ENCODE assay signal across 8 cellular contexts in the genomic region with DNA sequence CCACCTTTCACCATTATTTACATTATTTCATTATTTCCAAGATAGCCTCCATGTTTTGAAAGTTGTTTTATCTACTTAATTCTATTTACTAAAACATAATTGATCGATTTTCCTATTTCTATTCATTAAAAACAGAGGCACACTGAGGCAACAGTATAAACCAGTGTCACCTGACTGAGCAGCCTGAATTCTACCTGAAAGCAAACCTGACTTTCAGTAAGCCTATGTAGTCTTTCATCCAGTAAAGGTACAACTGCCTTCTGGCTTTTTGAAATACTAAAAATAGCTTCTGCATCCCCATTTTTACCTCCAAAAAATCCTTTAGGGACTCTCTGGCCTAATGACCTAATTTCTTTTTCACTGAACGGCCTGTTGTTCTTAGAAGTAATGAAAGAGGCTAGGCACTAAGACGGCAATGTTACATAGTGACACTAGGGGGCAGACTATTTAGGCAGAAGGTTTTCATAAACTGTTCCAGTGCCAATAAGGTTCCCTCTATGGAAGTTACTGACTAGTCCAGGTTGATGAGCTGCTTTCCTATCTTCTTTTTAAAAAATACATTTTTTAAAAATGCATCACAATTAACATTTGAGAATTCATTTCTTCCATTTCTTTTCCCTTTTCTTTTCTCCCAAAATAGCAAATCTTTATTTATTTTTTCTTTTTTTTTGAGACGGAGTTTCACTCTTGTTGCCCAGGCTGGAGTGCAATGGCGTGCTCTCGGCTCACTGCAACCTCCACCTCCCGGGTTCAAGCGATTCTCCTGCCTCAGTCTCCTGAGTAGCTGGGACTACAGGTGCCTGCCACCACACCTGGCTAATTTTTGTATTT. TPM values are rescaled to one million over a fixed set of nuclear protein-coding genes. Genes with fewer than 3 reads are reported as not detected.
DNase-seq lines count a peak whose midpoint lies in the region; ATAC-seq, FAIRE-seq and TF ChIP-seq lines count a peak whose summit lies in the region.

No MANE protein-coding gene starts in this region.

- no peaks in the 10 kb centered on the region for H3K27me3 Mint-ChIP-seq in activated T-cell treated with anti-CD3 and anti-CD28 coated beads, Interleukin-2, amount 50 U/mL, for 72 hours (ENCODE audit: low read depth)

- H3K27me3 ChIP-seq in Panc1 (ENCODE audit: control insufficient read depth, insufficient read depth, low read length) (no peaks in the 10 kb centered on the region), colonic mucosa (no peaks in the 10 kb centered on the region), lower lobe of right lung (ENCODE audit: low read depth) (no peaks in the 10 kb centered on the region)

- H3K4me1 ChIP-seq in Panc1 (ENCODE audit: control insufficient read depth, insufficient read depth, low read length) = no peaks in the 10 kb centered on the region
- H3K4me1 ChIP-seq in colonic mucosa = no peaks in the 10 kb centered on the region
- H3K4me1 ChIP-seq in lower lobe of right lung = no peaks in the 10 kb centered on the region

- no peaks in the 10 kb centered on the region for H3K9me3 ChIP-seq in Panc1 (ENCODE audit: control insufficient read depth, insufficient read depth, low read depth, low read length)
- no peaks in the 10 kb centered on the region for H3K9me3 ChIP-seq in colonic mucosa
- no peaks in the 10 kb centered on the region for H3K9me3 ChIP-seq in lower lobe of right lung

- CTCF ChIA-PET in Panc1 (lab: Charles Lee) = interaction anchor here (0.5 to 2.1 kb wide), 4 partner anchors 62 to 275 kb away, joined by 5 to 11 read pairs (median 8); no protein-coding TSS in a partner anchor

- no peaks in the 10 kb centered on the region for H3K4me1 Mint-ChIP-seq in activated T-cell treated with anti-CD3 and anti-CD28 coated beads, Interleukin-2, amount 50 U/mL, for 72 hours (ENCODE audit: low read depth)

- POLR2A ChIA-PET in Panc1 (lab: Charles Lee) = interaction anchor here (0.6 kb wide), 1 partner anchor 387 kb away, joined by 4 read pairs; no protein-coding TSS in a partner anchor

- no peak overlapping the region for H3K4me3 ChIP-seq in LNCaP clone FGC (ENCODE audit: low read depth, low read length)
- no peak overlapping the region for H3K4me3 ChIP-seq in Panc1 (ENCODE audit: low read depth in 2 of 2, low read length in 2 of 2)
- H3K4me3 ChIP-seq in colonic mucosa = no peak overlapping the region
- H3K4me3 ChIP-seq in lower lobe of right lung = no peak overlapping the region

- intact Hi-C loops in Panc1 (cut with micrococcal nuclease; ENCODE audit: unreplicated experiment) (loop anchor here (5.0 kb wide), 1 partner anchor 108 kb away; no protein-coding TSS in a partner anchor), colonic mucosa (cut with DNase I) (loop anchor here (5.0 kb wide), 1 partner anchor 108 kb away; no protein-coding TSS in a partner anchor), lower lobe of right lung (cut with DNase I) (loop anchor here (5.0 kb wide), 1 partner anchor 108 kb away; no protein-coding TSS in a partner anchor)

- no peak for FAIRE-seq in urothelium cell line (lab: Jason Lieb, UNC)

- no peak overlapping the region for H3K9ac ChIP-seq in colonic mucosa (ENCODE audit: low read depth in 2 of 2, low read length in 2 of 2)

- no TSS peak for BruUV-seq in Panc1 (replicated peaks; lab: Mats Ljungman, UMichigan)

- peak overlapping the region; percentile 81 for H3K27ac Mint-ChIP-seq in activated T-cell treated with anti-CD3 and anti-CD28 coated beads, Interleukin-2, amount 50 U/mL, for 72 hours

- H3K9me3 Mint-ChIP-seq in activated T-cell treated with anti-CD3 and anti-CD28 coated beads, Interleukin-2, amount 50 U/mL, for 72 hours = no peaks in the 10 kb centered on the region

- in situ Hi-C loops in Panc1 (cut with HindIII; ENCODE audit: low pct_unique_long_range_greater_than_20kb, low sequenced_read_pairs) = no loop called here

- peak; percentile 62 to 66 for ATAC-seq in activated T-cell treated with anti-CD3 and anti-CD28 coated beads, Interleukin-2, amount 50 U/mL, for 72 hours (replicated peaks in 1 of 2)
- ATAC-seq in Panc1 (peak; percentile 95), lower lobe of right lung (peak; percentile 83 to 90), GM18511 (IDR thresholded peaks at IDR 0.05; ENCODE audit: unreplicated experiment) (no peak)

- TF ChIP-seq CTCF in LNCaP clone FGC (IDR thresholded peaks at IDR 0.05; ENCODE audit: control insufficient read depth, extremely low read depth, insufficient read depth) = peak; percentile 88
- TF ChIP-seq CTCF in Panc1 (IDR thresholded peaks at IDR 0.05) = peak; percentile 85
- peak; percentile 83 for TF ChIP-seq CTCF in colonic mucosa (IDR thresholded peaks at IDR 0.05)
- TF ChIP-seq CTCF in lower lobe of right lung (IDR thresholded peaks at IDR 0.05) = peak; percentile 86

- no peak overlapping the region for H3K27ac ChIP-seq in Panc1 (ENCODE audit: low read length)
- H3K27ac ChIP-seq in colonic mucosa = no peak overlapping the region
- no peak overlapping the region for H3K27ac ChIP-seq in lower lobe of right lung

- H3K36me3 ChIP-seq in Panc1 (ENCODE audit: control insufficient read depth, insufficient read depth, low read length) (peaks cover 22% of the 10 kb centered on the region), colonic mucosa (peaks cover 9% of the 10 kb centered on the region), lower lobe of right lung (peaks cover 90% of the 10 kb centered on the region)

- no peak overlapping the region for H3K4me3 Mint-ChIP-seq in activated T-cell treated with anti-CD3 and anti-CD28 coated beads, Interleukin-2, amount 50 U/mL, for 72 hours

- peaks cover 4 to 30% of the 10 kb centered on the region in 2 donors for H3K36me3 Mint-ChIP-seq in activated T-cell treated with anti-CD3 and anti-CD28 coated beads, Interleukin-2, amount 50 U/mL, for 72 hours (ENCODE audit: insufficient read depth in 2 of 2)

- peak; percentile 8 to 24 for DNase-seq in activated T-cell treated with anti-CD3 and anti-CD28 coated beads, Interleukin-2, amount 50 U/mL, for 72 hours
- DNase-seq in activated T-cell treated with anti-CD3 and anti-CD28 coated beads, Interleukin-2, amount 50 U/mL, for 48 hours = no peak
- DNase-seq in LNCaP clone FGC (ENCODE audit: low read depth) = peak; percentile 58
- DNase-seq in Panc1 (ENCODE audit: low read depth, low spot score) = no peak
- peak; percentile 27 for DNase-seq in colonic mucosa
- no peak for DNase-seq in lower lobe of right lung
- DNase-seq in urothelium cell line (ENCODE audit: low spot score) = peak; percentile 70

RNA-seq across cellular contexts. Expression of a gene that starts 17.5 kb away (rescaled TPM):
- total RNA-seq in activated T-cell treated with anti-CD3 and anti-CD28 coated beads, Interleukin-2, amount 50 U/mL, for 72 hours = 100 to 1,000 TPM; 101 to 102 TPM
- total RNA-seq in Panc1 (2021; ENCODE audit: unreplicated experiment) (101 TPM), colonic mucosa (10 to 100 TPM; 70.6 to 86.2 TPM), lower lobe of right lung (79.7 TPM)
- polyA plus RNA-seq in Panc1 (2012; ENCODE audit: insufficient read length) = 99.2 TPM

RNA-seq across cellular contexts. Expression of a gene that starts 38.2 kb away (rescaled TPM):
- 10 to 100 TPM; 22.2 to 25.3 TPM for total RNA-seq in activated T-cell treated with anti-CD3 and anti-CD28 coated beads, Interleukin-2, amount 50 U/mL, for 72 hours
- 37.8 TPM for total RNA-seq in Panc1 (2021; ENCODE audit: unreplicated experiment)
- polyA plus RNA-seq in Panc1 (2012; ENCODE audit: insufficient read length) = 54.5 TPM
- total RNA-seq in colonic mucosa = 10 to 100 TPM; 34.3 to 44.0 TPM
- 40.4 TPM for total RNA-seq in lower lobe of right lung

Comparison
In these comparisons a context has a peak if more than half of its experiments do, and no peak if none do; other contexts are left out.
1. DNase-seq: peak in activated T-cell treated with anti-CD3 and anti-CD28 coated beads, Interleukin-2, amount 50 U/mL, for 72 hours (2 of 2), LNCaP clone FGC (single experiment), colonic mucosa (single experiment) and urothelium cell line (single experiment); none in activated T-cell treated with anti-CD3 and anti-CD28 coated beads, Interleukin-2, amount 50 U/mL, for 48 hours (0 of 2), Panc1 (single experiment) and lower lobe of right lung (single experiment).
2. Peak in every context shown above with its lines, with median percentiles within 50 percentile points of each other: CTCF ChIP-seq.